8 cellular contexts compared by ENCODE assay signal in the genomic region with DNA sequence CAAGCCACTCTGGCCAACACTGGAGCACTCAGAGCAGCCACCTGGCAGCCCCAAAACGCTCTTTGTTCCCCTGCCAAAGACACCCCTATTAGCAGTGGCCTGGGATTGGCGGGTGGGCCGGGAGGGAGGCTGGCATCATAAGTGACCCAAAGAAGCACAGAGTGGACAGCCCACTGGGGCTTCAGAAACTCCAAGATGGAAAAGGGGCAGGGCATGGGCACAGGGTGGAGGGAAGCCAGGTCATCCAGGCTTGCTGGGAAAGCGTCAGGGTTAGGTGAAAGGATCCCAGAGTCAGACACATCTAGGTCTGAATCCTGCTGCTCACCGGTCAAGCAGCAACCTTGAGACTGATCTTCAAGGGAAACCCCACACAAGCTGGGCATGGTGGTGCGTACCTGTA. TPM values are rescaled to one million over a fixed set of nuclear protein-coding genes. Genes with fewer than 3 reads are reported as not detected.
A peak's percentile ranks its signal among the peaks of the same experiment; 100 is the strongest.
DNase-seq lines count a peak whose midpoint lies in the region; ATAC-seq and TF ChIP-seq lines count a peak whose summit lies in the region.

No MANE protein-coding gene starts in this region.

- H3K4me1 ChIP-seq in A673 (ENCODE audit: insufficient read depth, low read length, poor library complexity, severe bottlenecking): peaks cover 91% of the 10 kb centered on the region
- H3K4me1 ChIP-seq in OCI-LY1 (ENCODE audit: insufficient read depth, low read length, severe bottlenecking): peaks cover 78% of the 10 kb centered on the region
- peaks cover 95% of the 10 kb centered on the region for H3K4me1 ChIP-seq in effector memory CD4-positive, alpha-beta T cell (ENCODE audit: control insufficient read depth, insufficient read depth, low read length, poor library complexity, severe bottlenecking)

- intact Hi-C loops in A673 (cut with micrococcal nuclease; ENCODE audit: unreplicated experiment): loop anchor here (5.0 kb wide), 1 partner anchor 101 kb away; a partner anchor contains a TSS

- CTCF ChIA-PET in A673 (lab: Charles Lee): no interaction called here

- H3K9me2 ChIP-seq in OCI-LY1 (ENCODE audit: low read depth, low read length): no peaks in the 10 kb centered on the region

- BruUV-seq in A673 (replicated peaks; lab: Mats Ljungman, UMichigan): no TSS peak

- H4K20me1 ChIP-seq in OCI-LY1 (ENCODE audit: insufficient read depth, low read length): no peaks in the 10 kb centered on the region

- H2AFZ ChIP-seq in OCI-LY1 (ENCODE audit: low read length): no peak overlapping the region

- H3K4me2 ChIP-seq in OCI-LY1 (ENCODE audit: low read length): peak overlapping the region; percentile 38; the same call in 1 of the 2 replicates

- H3K36me3 ChIP-seq in A673 (ENCODE audit: insufficient read depth, low read length, poor library complexity, severe bottlenecking) (no peaks in the 10 kb centered on the region), OCI-LY1 (ENCODE audit: insufficient read depth, low read length) (peaks cover 27% of the 10 kb centered on the region)
- peaks cover 22% of the 10 kb centered on the region for H3K36me3 ChIP-seq in effector memory CD4-positive, alpha-beta T cell (ENCODE audit: control insufficient read depth, insufficient read depth, low read length)

- no peak for TF ChIP-seq CTCF in A673 (conservative IDR thresholded peaks at IDR 0.05; ENCODE audit: low read depth, low read length)
- no peak for TF ChIP-seq CTCF in OCI-LY1 (IDR thresholded peaks at IDR 0.05; ENCODE audit: low read length)

- H3K4me3 ChIP-seq in A673 (ENCODE audit: low read depth, low read length, poor library complexity, severe bottlenecking) (no peak overlapping the region), OCI-LY1 (ENCODE audit: low read depth, low read length, poor library complexity, severe bottlenecking) (peak overlapping the region; percentile 1)
- no peak overlapping the region for H3K4me3 ChIP-seq in effector memory CD4-positive, alpha-beta T cell (ENCODE audit: insufficient read depth, low read depth, low read length, poor library complexity, severe bottlenecking)

- peaks cover 79% of the 10 kb centered on the region for H3K79me2 ChIP-seq in OCI-LY1 (ENCODE audit: insufficient read depth, low read length)

- H3K27me3 ChIP-seq in A673 (replicated peaks; ENCODE audit: insufficient read depth, low read depth, low read length, poor library complexity) (no peaks in the 10 kb centered on the region), OCI-LY1 (ENCODE audit: insufficient read depth, low read length) (no peaks in the 10 kb centered on the region)
- H3K27me3 ChIP-seq in effector memory CD4-positive, alpha-beta T cell (replicated peaks; ENCODE audit: control insufficient read depth, insufficient read depth, low read length, poor library complexity, severe bottlenecking): no peaks in the 10 kb centered on the region

- H3K4me1 Mint-ChIP-seq in naive thymus-derived CD8-positive, alpha-beta T cell: peaks cover 71 to 99% (median 98%) of the 10 kb centered on the region in 4 donors

- ATAC-seq in naive thymus-derived CD8-positive, alpha-beta T cell: no peak
- ATAC-seq in HG03460 (IDR thresholded peaks at IDR 0.05; ENCODE audit: unreplicated experiment): no peak

- H3K9me3 ChIP-seq in A673 (ENCODE audit: low read depth, low read length, poor library complexity, severe bottlenecking): no peaks in the 10 kb centered on the region
- no peaks in the 10 kb centered on the region for H3K9me3 ChIP-seq in OCI-LY1 (ENCODE audit: low read length)
- H3K9me3 ChIP-seq in effector memory CD4-positive, alpha-beta T cell (ENCODE audit: control insufficient read depth, low read length): no peaks in the 10 kb centered on the region

- no peaks in the 10 kb centered on the region for H3F3A ChIP-seq in OCI-LY1 (ENCODE audit: insufficient read depth, low read length)

- DNase-seq in A673 (ENCODE audit: low spot score) (no peak), DMS79 (lab: John Stamatoyannopoulos, UW) (no peak), dermis blood vessel endothelial cell (no peak), HK-2 (ENCODE audit: unreplicated experiment) (no peak)
- DNase-seq in effector memory CD4-positive, alpha-beta T cell: no peak
- DNase-seq in naive thymus-derived CD8-positive, alpha-beta T cell: no peak

- no peaks in the 10 kb centered on the region for H3K9me3 Mint-ChIP-seq in naive thymus-derived CD8-positive, alpha-beta T cell

- peak overlapping the region; percentile 87 to 99 (median 92) for H3K4me3 Mint-ChIP-seq in naive thymus-derived CD8-positive, alpha-beta T cell

- H3K27me3 Mint-ChIP-seq in naive thymus-derived CD8-positive, alpha-beta T cell: no peaks in the 10 kb centered on the region

- peak overlapping the region; percentile 96 for H3K27ac ChIP-seq in A673 (ENCODE audit: low read depth, low read length, poor library complexity, severe bottlenecking)
- H3K27ac ChIP-seq in OCI-LY1 (ENCODE audit: low read depth, low read length, poor library complexity, severe bottlenecking): peak overlapping the region; percentile 70
- peak overlapping the region; percentile 50 for H3K27ac ChIP-seq in effector memory CD4-positive, alpha-beta T cell (ENCODE audit: insufficient read depth, low read length, poor library complexity, severe bottlenecking)

- peak overlapping the region; percentile 92 to 100 (median 97) for H3K27ac Mint-ChIP-seq in naive thymus-derived CD8-positive, alpha-beta T cell

- POLR2A ChIA-PET in A673 (lab: Charles Lee; ENCODE audit: low non-redundant PET): interaction anchor here (0.6 kb wide), 1 partner anchor 14 kb away, joined by 3 read pairs; no protein-coding TSS in a partner anchor
- POLR2A ChIA-PET in naive thymus-derived CD8-positive, alpha-beta T cell (lab: Charles Lee): interaction anchor here (1.0 to 67.4 kb wide), 4 partner anchors 0 to 106 kb away, joined by 3 to 2190 read pairs (median 1464); a partner anchor contains a TSS

- no peak overlapping the region; the same call in 1 of the 2 replicates for H3K9ac ChIP-seq in OCI-LY1 (ENCODE audit: low read length)

- peaks cover 0 to 62% (median 7%) of the 10 kb centered on the region in 3 donors for H3K36me3 Mint-ChIP-seq in naive thymus-derived CD8-positive, alpha-beta T cell

RNA-seq across cellular contexts. Expression of a gene that starts 14.8 kb away (rescaled TPM):
- total RNA-seq in A673 (2021) (30.0 and 34.1 TPM in 2 replicates), dermis blood vessel endothelial cell (8.3 and 34.4 TPM in 2 replicates)
- 100 to 1,000 TPM; 564 to 631 TPM for total RNA-seq in naive thymus-derived CD8-positive, alpha-beta T cell
- polyA plus RNA-seq in naive thymus-derived CD8-positive, alpha-beta T cell: 100 to 1,000 TPM; 134 to 318 (median 149) TPM

RNA-seq across cellular contexts. Expression of a gene that starts 28.3 kb away (rescaled TPM):
- 51.5 and 52.9 TPM in 2 replicates for total RNA-seq in A673 (2021)
- total RNA-seq in naive thymus-derived CD8-positive, alpha-beta T cell: 10 to 100 TPM; 71.1 to 74.6 TPM
- 10 to 100 TPM; 28.5 to 34.7 (median 34.2) TPM for polyA plus RNA-seq in naive thymus-derived CD8-positive, alpha-beta T cell
- 8.5 and 9.9 TPM in 2 replicates for total RNA-seq in dermis blood vessel endothelial cell

RNA-seq across cellular contexts. Expression of a gene that starts 35.4 kb away (rescaled TPM):
- total RNA-seq in A673 (2021) (2.6 and 3.9 TPM in 2 replicates), dermis blood vessel endothelial cell (0.51 and 0.70 TPM in 2 replicates)
- total RNA-seq in naive thymus-derived CD8-positive, alpha-beta T cell: 1 to 10 TPM; 1.8 to 2.0 TPM
- under 1 TPM in 2 of 3 donors, not detected in 1; 0.28 to 0.46 TPM for polyA plus RNA-seq in naive thymus-derived CD8-positive, alpha-beta T cell

RNA-seq across cellular contexts. Expression of a gene that starts 49.1 kb away (rescaled TPM):
- total RNA-seq in A673 (2021): 11.8 and 15.8 TPM in 2 replicates
- 10 to 100 TPM; 47.0 to 47.5 TPM for total RNA-seq in naive thymus-derived CD8-positive, alpha-beta T cell
- polyA plus RNA-seq in naive thymus-derived CD8-positive, alpha-beta T cell: 10 to 100 TPM; 19.8 to 34.4 (median 22.1) TPM
- total RNA-seq in dermis blood vessel endothelial cell: 50.0 and 98.0 TPM in 2 replicates

Comparison
In these comparisons a context has a peak if more than half of its experiments do, and no peak if none do; other contexts are left out.
1. RNA of a gene that starts 14.8 kb away (total RNA-seq): 564 to 631 TPM in naive thymus-derived CD8-positive, alpha-beta T cell; 30.0 to 34.1 TPM in A673 and 8.3 to 34.4 TPM in dermis blood vessel endothelial cell; every median in the first group is over 10 times any median in the second.
2. Peak in every context shown above with its lines, with median percentiles within 50 percentile points of each other: H3K27ac ChIP-seq.